8 cellular contexts compared by ENCODE assay signal in the genomic region with DNA sequence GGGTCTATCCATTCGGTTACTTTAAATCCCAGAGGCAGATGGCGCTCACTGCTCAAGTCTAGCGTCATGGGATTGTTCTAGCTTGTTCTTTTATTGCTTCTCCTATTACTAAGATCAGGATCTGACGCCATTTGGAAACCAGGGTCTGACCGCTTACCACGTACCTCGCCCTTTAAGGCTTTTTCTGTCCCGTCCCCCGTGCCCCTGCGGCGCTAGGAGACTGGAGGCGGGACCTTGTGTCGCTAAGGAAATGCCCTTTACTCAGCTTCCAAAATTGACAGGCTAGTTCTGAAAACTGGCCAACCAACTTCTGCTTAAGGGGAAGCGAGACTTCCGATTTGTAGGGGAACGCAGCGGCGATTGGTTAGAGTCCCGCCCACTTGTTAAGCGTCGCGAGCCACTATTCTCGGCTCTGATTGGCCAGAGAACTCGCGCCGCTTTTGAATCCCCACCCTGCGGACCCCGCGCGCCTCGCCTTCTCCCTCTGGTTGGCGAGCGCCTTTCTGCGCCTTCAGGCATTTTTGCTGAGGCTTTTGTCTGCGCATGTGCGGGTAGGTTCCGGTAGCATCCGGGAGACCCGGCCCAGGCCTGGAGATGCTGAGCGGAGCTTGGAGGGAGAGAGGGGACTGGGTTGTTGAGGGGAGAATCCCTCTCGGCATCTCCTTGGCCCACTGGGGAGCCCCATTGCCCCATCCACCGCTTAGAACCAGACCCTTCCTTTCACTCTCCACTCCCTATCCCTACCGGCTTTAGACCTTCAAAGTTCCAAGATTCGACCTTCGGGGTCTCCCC. TPM values are rescaled to one million over a fixed set of nuclear protein-coding genes. Genes with fewer than 3 reads are reported as not detected.
DNase-seq lines count a peak whose midpoint lies in the region; ATAC-seq and TF ChIP-seq lines count a peak whose summit lies in the region.

No MANE protein-coding gene starts in this region.

- peaks cover 6% of the 10 kb centered on the region for H3K79me2 ChIP-seq in DOHH2 (ENCODE audit: control insufficient read depth, low read length)

- peak overlapping the region; percentile 92 for H3K27ac Mint-ChIP-seq in activated naive CD8-positive, alpha-beta T cell treated with anti-CD3 and anti-CD28 coated beads for 36 hours
- peak overlapping the region; percentile 89 for H3K27ac Mint-ChIP-seq in osteocyte (ENCODE audit: unreplicated experiment)

- H3K4me1 ChIP-seq in DOHH2 (ENCODE audit: control insufficient read depth, low read length) = peaks cover 41% of the 10 kb centered on the region
- H3K4me1 ChIP-seq in thymus (ENCODE audit: control insufficient read depth, insufficient read depth, low read length) = peaks cover 7% of the 10 kb centered on the region

- H3K4me3 ChIP-seq in DOHH2 (ENCODE audit: low read length) (peak overlapping the region; percentile 78), thymus (ENCODE audit: low read length) (peak overlapping the region; percentile 55)

- H3K4me2 ChIP-seq in DOHH2 (ENCODE audit: low read length) = peak overlapping the region; percentile 95

- in situ Hi-C loops in KBM-7 (cut with MboI; ENCODE audit: low pct_unique_long_range_greater_than_20kb, low sequenced_read_pairs) = no loop called here

- peak overlapping the region; percentile 91 for H3K4me3 Mint-ChIP-seq in activated naive CD8-positive, alpha-beta T cell treated with anti-CD3 and anti-CD28 coated beads for 36 hours
- H3K4me3 Mint-ChIP-seq in osteocyte (ENCODE audit: unreplicated experiment) = peak overlapping the region; percentile 74

- H3K9me3 ChIP-seq in DOHH2 (ENCODE audit: control insufficient read depth, insufficient read depth, low read length) = no peaks in the 10 kb centered on the region
- H3K9me3 ChIP-seq in thymus (ENCODE audit: control insufficient read depth) = no peaks in the 10 kb centered on the region

- no peaks in the 10 kb centered on the region for H3K27me3 ChIP-seq in DOHH2 (ENCODE audit: control insufficient read depth, low read length)
- no peaks in the 10 kb centered on the region for H3K27me3 ChIP-seq in thymus (ENCODE audit: control insufficient read depth, insufficient read depth)

- H4K20me1 ChIP-seq in DOHH2 (ENCODE audit: control insufficient read depth, insufficient read depth, low read depth, low read length) = no peaks in the 10 kb centered on the region

- peaks cover 48% of the 10 kb centered on the region for H3K4me1 Mint-ChIP-seq in activated naive CD8-positive, alpha-beta T cell treated with anti-CD3 and anti-CD28 coated beads for 36 hours
- H3K4me1 Mint-ChIP-seq in osteocyte (ENCODE audit: unreplicated experiment) = peaks cover 15% of the 10 kb centered on the region

- H3K36me3 ChIP-seq in DOHH2 (ENCODE audit: control insufficient read depth, low read length) (no peaks in the 10 kb centered on the region; the same call in 1 of the 2 replicates), thymus (ENCODE audit: control insufficient read depth, insufficient read depth) (no peaks in the 10 kb centered on the region)

- WGBS in thymus = 3% methylated on average over 45 of the region's 45 CpGs

- H3K27ac ChIP-seq in DOHH2 (ENCODE audit: low read depth, low read length) (peak overlapping the region; percentile 83), thymus (ENCODE audit: low read depth) (peak overlapping the region; percentile 86)

- H3K9me3 Mint-ChIP-seq in activated naive CD8-positive, alpha-beta T cell treated with anti-CD3 and anti-CD28 coated beads for 36 hours = peaks cover 1% of the 10 kb centered on the region
- no peaks in the 10 kb centered on the region for H3K9me3 Mint-ChIP-seq in osteocyte (ENCODE audit: unreplicated experiment)

- ATAC-seq in GM21723 (IDR thresholded peaks at IDR 0.05; ENCODE audit: unreplicated experiment) (peak; percentile 86), Right ventricle myocardium inferior (peak; percentile 98)

- H3K27me3 Mint-ChIP-seq in activated naive CD8-positive, alpha-beta T cell treated with anti-CD3 and anti-CD28 coated beads for 36 hours = peaks cover 6% of the 10 kb centered on the region
- no peaks in the 10 kb centered on the region for H3K27me3 Mint-ChIP-seq in osteocyte (ENCODE audit: unreplicated experiment)

- H3K36me3 Mint-ChIP-seq in activated naive CD8-positive, alpha-beta T cell treated with anti-CD3 and anti-CD28 coated beads for 36 hours = peaks cover 5% of the 10 kb centered on the region
- no peaks in the 10 kb centered on the region for H3K36me3 Mint-ChIP-seq in osteocyte (ENCODE audit: unreplicated experiment)

- DNase-seq in KBM-7 = peak; percentile 99
- DNase-seq in SKM-1 (lab: John Stamatoyannopoulos, UW; ENCODE audit: unreplicated experiment) = peak; percentile 82
- peak; percentile 97 for DNase-seq in activated naive CD8-positive, alpha-beta T cell treated with anti-CD3 and anti-CD28 coated beads for 36 hours
- peak; percentile 95 for DNase-seq in Right ventricle myocardium inferior (ENCODE audit: missing footprints)
- peak; percentile 94 for DNase-seq in osteocyte (ENCODE audit: extremely low spot score, unreplicated experiment)

- intact Hi-C loops in Right ventricle myocardium inferior (cut with DNase I) = loop anchor here (1.0 to 2.0 kb wide), 2 partner anchors 27 to 55 kb away; no protein-coding TSS in a partner anchor

- H3K9me2 ChIP-seq in DOHH2 (replicated peaks; ENCODE audit: control insufficient read depth, low read length) = no peaks in the 10 kb centered on the region

- peaks cover 12% of the 10 kb centered on the region for H3F3A ChIP-seq in DOHH2 (ENCODE audit: control insufficient read depth, insufficient read depth)

- TF ChIP-seq CTCF in DOHH2 (IDR thresholded peaks at IDR 0.05; ENCODE audit: low read depth, low read length, poor library complexity, severe bottlenecking) = no peak
- TF ChIP-seq CTCF in osteocyte (IDR thresholded peaks at IDR 0.05) = peak; percentile 37

RNA-seq across cellular contexts. Expression of a gene that starts 3.9 kb away (rescaled TPM):
- under 1 TPM in 1 of 2 experiments, not detected in 1; 0.39 TPM for total RNA-seq in activated naive CD8-positive, alpha-beta T cell treated with anti-CD3 and anti-CD28 coated beads for 36 hours
- total RNA-seq in Right ventricle myocardium inferior = not detected
- not detected in 2 replicates for total RNA-seq in osteocyte
- polyA plus RNA-seq in thymus = 0.11 TPM

RNA-seq across cellular contexts. Expression of a gene that starts 6.5 kb away (rescaled TPM):
- total RNA-seq in activated naive CD8-positive, alpha-beta T cell treated with anti-CD3 and anti-CD28 coated beads for 36 hours = not detected
- not detected for total RNA-seq in Right ventricle myocardium inferior
- total RNA-seq in osteocyte = not detected in 2 replicates
- polyA plus RNA-seq in thymus = not detected

RNA-seq across cellular contexts. Expression of a gene that starts 21.8 kb away (rescaled TPM):
- total RNA-seq in activated naive CD8-positive, alpha-beta T cell treated with anti-CD3 and anti-CD28 coated beads for 36 hours = 10 to 100 TPM; 85.3 to 91.9 TPM
- total RNA-seq in Right ventricle myocardium inferior (3.5 TPM), osteocyte (not detected in 2 replicates)
- 11.6 TPM for polyA plus RNA-seq in thymus

RNA-seq across cellular contexts. Expression of a gene that starts 23.2 kb away (rescaled TPM):
- total RNA-seq in activated naive CD8-positive, alpha-beta T cell treated with anti-CD3 and anti-CD28 coated beads for 36 hours = not detected
- total RNA-seq in Right ventricle myocardium inferior (1.1 TPM), osteocyte (not detected in 2 replicates)
- 19.0 TPM for polyA plus RNA-seq in thymus

RNA-seq across cellular contexts. Expression of a gene that starts 25.4 kb away (rescaled TPM):
- 1 to 10 TPM; 2.0 to 3.8 TPM for total RNA-seq in activated naive CD8-positive, alpha-beta T cell treated with anti-CD3 and anti-CD28 coated beads for 36 hours
- total RNA-seq in Right ventricle myocardium inferior = 1.7 TPM
- total RNA-seq in osteocyte = 1.8 TPM in 1 of 2 replicates, not detected in the other
- polyA plus RNA-seq in thymus = 2.1 TPM

Comparison
In these comparisons a context has a peak if more than half of its experiments do, and no peak if none do; other contexts are left out.
1. Peak in every context shown above with its lines: DNase-seq, ATAC-seq, H3K4me3 ChIP-seq and H3K27ac ChIP-seq.
2. RNA of a gene that starts 21.8 kb away (total RNA-seq): 85.3 to 91.9 TPM in activated naive CD8-positive, alpha-beta T cell treated with anti-CD3 and anti-CD28 coated beads for 36 hours; 3.5 TPM in Right ventricle myocardium inferior (single experiment) and not detected in osteocyte; every median in the first group is over 10 times any median in the second.